8 cellular contexts compared by ENCODE assay signal in genomic region chr10:11016959-11017574, GRCh38. TPM values are rescaled to one million over a fixed set of nuclear protein-coding genes. Genes with fewer than 3 reads are reported as not detected.
DNase-seq lines count a peak whose midpoint lies in the region; ATAC-seq, FAIRE-seq and TF ChIP-seq lines count a peak whose summit lies in the region.

No MANE protein-coding gene starts in this region.

- DNase-seq in GM12864 (ENCODE audit: low read depth) (no peak), ascending aorta (ENCODE audit: low spot score in 2 of 2) (no peak), HepG2 (ENCODE audit: low spot score) (no peak), upper lobe of left lung (no peak), PC-9 (no peak), NCI-H446 (lab: John Stamatoyannopoulos, UW) (no peak)

- CTCF ChIA-PET in HepG2 (lab: Yijun Ruan, JAX; ENCODE audit: low intra/inter-chr PET ratio, low total read pairs) (no interaction called here), PC-9 (lab: Charles Lee) (no interaction called here)

- no peaks in the 10 kb centered on the region for H3K36me3 ChIP-seq in ascending aorta
- no peaks in the 10 kb centered on the region for H3K36me3 ChIP-seq in HepG2 (replicated peaks in 1 of 2; ENCODE audit: control insufficient read depth in 1 of 2, insufficient read depth in 2 of 2, low read length in 2 of 2)
- H3K36me3 ChIP-seq in upper lobe of left lung: no peaks in the 10 kb centered on the region
- H3K36me3 ChIP-seq in PC-9 (ENCODE audit: low read depth): no peaks in the 10 kb centered on the region

- no TSS peak for BruUV-seq in HepG2 (replicated peaks; lab: Mats Ljungman, UMichigan)
- no TSS peak for BruUV-seq in PC-9 (replicated peaks; lab: Mats Ljungman, UMichigan)

- H3K4me1 ChIP-seq in ascending aorta (peaks cover 0 to 7% of the 10 kb centered on the region in 2 donors), HepG2 (ENCODE audit: insufficient read depth, low read length) (no peaks in the 10 kb centered on the region), upper lobe of left lung (peaks cover 0 to 49% (median 13%) of the 10 kb centered on the region in 4 donors), PC-9 (replicated peaks; ENCODE audit: insufficient read depth) (no peaks in the 10 kb centered on the region)

- no peaks in the 10 kb centered on the region for H3K9me3 ChIP-seq in ascending aorta
- H3K9me3 ChIP-seq in HepG2 (ENCODE audit: low read length): no peaks in the 10 kb centered on the region
- no peaks in the 10 kb centered on the region for H3K9me3 ChIP-seq in upper lobe of left lung
- no peaks in the 10 kb centered on the region for H3K9me3 ChIP-seq in PC-9 (ENCODE audit: insufficient read depth, low read depth)

- POLR2A ChIA-PET in HepG2 (lab: Yijun Ruan, JAX): no interaction called here
- POLR2A ChIA-PET in PC-9 (lab: Charles Lee; ENCODE audit: unreplicated experiment): no interaction called here

- TF ChIP-seq POLR2A in HepG2 (IDR thresholded peaks at IDR 0.05; ENCODE audit: insufficient read depth in 1 of 2, low read depth in 2 of 2, low read length in 2 of 2): no peak
- no peak for TF ChIP-seq POLR2A in upper lobe of left lung (IDR thresholded peaks at IDR 0.05)

- intact Hi-C loops in ascending aorta (cut with DNase I) (loop anchor here (5.0 kb wide), 3 partner anchors 105 to 410 kb away; no protein-coding TSS in a partner anchor), HepG2 (cut with micrococcal nuclease; ENCODE audit: unreplicated experiment) (no loop called here), PC-9 (cut with micrococcal nuclease; ENCODE audit: unreplicated experiment) (no loop called here)

- no peak overlapping the region for H2AFZ ChIP-seq in HepG2 (ENCODE audit: low read length)
- H2AFZ ChIP-seq in PC-9: no peak overlapping the region

- FAIRE-seq in HepG2 (lab: Jason Lieb, UNC): no peak

- no peak for TF ChIP-seq CTCF in GM12864 (IDR thresholded peaks at IDR 0.05; ENCODE audit: low read depth, low read length, missing control alignments)
- TF ChIP-seq CTCF in ascending aorta (IDR thresholded peaks at IDR 0.05): no peak
- no peak for TF ChIP-seq CTCF in HepG2 (CRISPR knock-in tag; IDR thresholded peaks at IDR 0.05)
- no peak for TF ChIP-seq CTCF in upper lobe of left lung (IDR thresholded peaks at IDR 0.05)
- TF ChIP-seq CTCF in PC-9 (conservative IDR thresholded peaks at IDR 0.05): no peak

- TF ChIP-seq RAD21 in HepG2 (CRISPR knock-in tag; IDR thresholded peaks at IDR 0.05): no peak

- peak; percentile 29 for ATAC-seq in HG02763 (IDR thresholded peaks at IDR 0.05; ENCODE audit: unreplicated experiment)
- no peak for ATAC-seq in HepG2
- ATAC-seq in upper lobe of left lung (ENCODE audit: low FRiP score in 2 of 2): peak in 1 of 2 donors; percentile 53
- ATAC-seq in GM18867 (IDR thresholded peaks at IDR 0.05; ENCODE audit: unreplicated experiment): no peak

- no peaks in the 10 kb centered on the region for H3K9me2 ChIP-seq in PC-9 (ENCODE audit: insufficient read depth)

- H3K79me2 ChIP-seq in HepG2 (ENCODE audit: insufficient read depth, low read length) (no peaks in the 10 kb centered on the region), PC-9 (ENCODE audit: low read depth) (no peaks in the 10 kb centered on the region)

- in situ Hi-C loops in HepG2 (cut with HindIII; ENCODE audit: extremely low pct_ligation_motif_present, low pct_unique_long_range_greater_than_20kb): no loop called here

- no peaks in the 10 kb centered on the region for H4K20me1 ChIP-seq in HepG2 (ENCODE audit: insufficient read depth, low read length)
- no peaks in the 10 kb centered on the region for H4K20me1 ChIP-seq in PC-9 (ENCODE audit: insufficient read depth)

- TF ChIP-seq EP300 in HepG2 (IDR thresholded peaks at IDR 0.05; ENCODE audit: low read depth in 2 of 2, low read length in 2 of 2) (no peak), HepG2 (CRISPR knock-in tag; IDR thresholded peaks at IDR 0.05; ENCODE audit: borderline replicate concordance) (no peak), upper lobe of left lung (IDR thresholded peaks at IDR 0.05) (no peak)

- no peaks in the 10 kb centered on the region for H3F3A ChIP-seq in PC-9 (ENCODE audit: insufficient read depth, low read depth)

- 37% methylated on average over 19 of the region's 19 CpGs for WGBS in HepG2 (ENCODE audit: low lambda C conversion rate)
- 20 to 22% methylated on average over 19 of the region's 19 CpGs for WGBS in upper lobe of left lung, 2 donors

- peak overlapping the region; percentile 67 for H3K4me3 ChIP-seq in GM12864 (ENCODE audit: low read depth, low read length)
- peak overlapping the region; percentile 77 to 78 for H3K4me3 ChIP-seq in ascending aorta
- H3K4me3 ChIP-seq in HepG2 (replicated peaks in 1 of 3; ENCODE audit: insufficient read depth in 1 of 3, low read depth in 2 of 3, low read length in 3 of 3): no peak overlapping the region
- peak overlapping the region in 3 of 4 donors; percentile 58 to 75 (median 64) for H3K4me3 ChIP-seq in upper lobe of left lung
- H3K4me3 ChIP-seq in PC-9: no peak overlapping the region

- no peak overlapping the region for H3K9ac ChIP-seq in HepG2 (ENCODE audit: insufficient read depth, low read depth, low read length)

- peak overlapping the region; percentile 83 to 87 for H3K27ac ChIP-seq in ascending aorta
- no peak overlapping the region for H3K27ac ChIP-seq in HepG2 (ENCODE audit: extremely low read length, insufficient read depth, low read length)
- peak overlapping the region; percentile 87 to 92 (median 89) for H3K27ac ChIP-seq in upper lobe of left lung
- H3K27ac ChIP-seq in PC-9: no peak overlapping the region

- H3K27me3 ChIP-seq in ascending aorta (no peaks in the 10 kb centered on the region), HepG2 (ENCODE audit: control insufficient read depth in 1 of 2, insufficient read depth in 2 of 2, low read length in 2 of 2) (peaks cover 0 to 18% of the 10 kb centered on the region in 2 experiments; a peak in 1 of 5 replicates), upper lobe of left lung (peaks cover 0 to 10% (median 4%) of the 10 kb centered on the region in 4 donors), PC-9 (ENCODE audit: insufficient read depth, low read depth) (no peaks in the 10 kb centered on the region)

- H3K4me2 ChIP-seq in HepG2 (ENCODE audit: low read depth, low read length): 0 out of 2 replicates have a peak overlapping the region, but pooled peaks have one; percentile 23
- no peak overlapping the region for H3K4me2 ChIP-seq in PC-9

TF ChIP-seq in HepG2, 621 proteins besides CTCF, POLR2A, EP300 and RAD21:
- TF ChIP-seq ATAD3A (CRISPR knock-in tag; IDR thresholded peaks at IDR 0.05): no peak
- TF ChIP-seq ZNF792 (CRISPR knock-in tag; IDR thresholded peaks at IDR 0.05): no peak
- no peak for TF ChIP-seq ZNF230 (CRISPR knock-in tag; IDR thresholded peaks at IDR 0.05)
- no peak for TF ChIP-seq NFATC3 (CRISPR knock-in tag; IDR thresholded peaks at IDR 0.05)
- TF ChIP-seq SKI (IDR thresholded peaks at IDR 0.05; ENCODE audit: partially characterized antibody): no peak
- no peak for TF ChIP-seq ZNF790 (CRISPR knock-in tag; IDR thresholded peaks at IDR 0.05; ENCODE audit: borderline replicate concordance)
- TF ChIP-seq ZNF713 (CRISPR knock-in tag; IDR thresholded peaks at IDR 0.05): no peak
- no peak for TF ChIP-seq SNAI1 (CRISPR knock-in tag; IDR thresholded peaks at IDR 0.05; ENCODE audit: borderline replicate concordance)

RNA-seq across cellular contexts. Expression of gene CELF2, which starts 0.6 kb away (rescaled TPM):
- total RNA-seq in ascending aorta: 26.6 TPM
- not detected in 2 replicates for total RNA-seq in HepG2 (2016; rRNA removed; fragmentation: Illumina TruSeq; extraction: Trizol)
- not detected in 2 replicates for total RNA-seq in HepG2 (2016; cell fraction: cytosol; rRNA removed; fragmentation: Illumina TruSeq; extraction: Trizol; ENCODE audit: low read depth)
- not detected in 2 replicates for total RNA-seq in HepG2 (2016; cell fraction: insoluble cytoplasmic fraction; rRNA removed; fragmentation: Illumina TruSeq; extraction: Trizol)
- total RNA-seq in HepG2 (2016; cell fraction: membrane; rRNA removed; fragmentation: Illumina TruSeq; extraction: Trizol): not detected in 2 replicates
- not detected in 2 replicates for total RNA-seq in HepG2 (2016; cell fraction: nucleus; rRNA removed; fragmentation: Illumina TruSeq; extraction: Trizol)
- polyA plus RNA-seq in HepG2 (2011; rRNA removed): not detected in 2 replicates
- not detected in 2 replicates for polyA plus RNA-seq in HepG2 (2011; cell fraction: cytosol; rRNA removed)
- polyA plus RNA-seq in HepG2 (2011; cell fraction: nucleus; rRNA removed): 0.02 and 0.14 TPM in 2 replicates
- not detected in 2 replicates for polyA plus RNA-seq in HepG2 (2012)
- polyA plus RNA-seq in HepG2 (2016; cell fraction: cytosol; fragmentation: Illumina TruSeq; extraction: Trizol; ENCODE audit: low read depth): not detected in 2 replicates
- not detected in 2 replicates for polyA plus RNA-seq in HepG2 (2016; cell fraction: insoluble cytoplasmic fraction; fragmentation: Illumina TruSeq; extraction: Trizol; ENCODE audit: low read depth)
- polyA plus RNA-seq in HepG2 (2016; cell fraction: membrane; fragmentation: Illumina TruSeq; extraction: Trizol; ENCODE audit: low read depth): not detected in 2 replicates
- polyA plus RNA-seq in HepG2 (2016; cell fraction: nucleus; fragmentation: Illumina TruSeq; extraction: Trizol; ENCODE audit: insufficient read depth, low read depth): not detected in 2 replicates
- polyA minus RNA-seq in HepG2 (2011; rRNA and poly(A)+ RNA removed; ENCODE audit: low replicate concordance): 0.23 TPM in 1 of 2 replicates, not detected in the other
- polyA minus RNA-seq in HepG2 (2011; cell fraction: cytosol; rRNA and poly(A)+ RNA removed): not detected in 2 replicates
- polyA minus RNA-seq in HepG2 (2011; cell fraction: nucleus; rRNA and poly(A)+ RNA removed): not detected in 2 replicates
- 100 to 1,000 TPM in 5 of 6 donors, 10 to 100 TPM in 1; 82.7 to 193 (median 120) TPM for total RNA-seq in upper lobe of left lung
- not detected in 2 replicates for total RNA-seq in PC-9 (2021)

Comparison
In these comparisons a context has a peak if more than half of its experiments do, and no peak if none do; other contexts are left out.
1. H3K4me3 ChIP-seq: peak in GM12864 (single experiment), ascending aorta (2 of 2) and upper lobe of left lung (3 of 4); none in HepG2 (0 of 3) and PC-9 (single experiment).
2. H3K27ac ChIP-seq: peak in ascending aorta (2 of 2) and upper lobe of left lung (4 of 4); none in HepG2 (single experiment) and PC-9 (single experiment).
3. RNA of gene CELF2, which starts 0.6 kb away (total RNA-seq): 82.7 to 193 TPM in upper lobe of left lung and 26.6 TPM in ascending aorta (single experiment); not detected in HepG2 and not detected in PC-9; every median in the first group is over 10 times any median in the second.